In genomic region chr1:207026177-207026576, GRCh38 we compare ENCODE assay signal across 14 cellular contexts. TPM values are rescaled to one million over a fixed set of nuclear protein-coding genes. Genes with fewer than 3 reads are reported as not detected.
A peak's percentile ranks its signal among the peaks of the same experiment; 100 is the strongest.
DNase-seq lines count a peak whose midpoint lies in the region; ATAC-seq and TF ChIP-seq lines count a peak whose summit lies in the region.
"Had no signal": no experiment of that assay in that cellular context is flagged by ENCODE, and none has a peak within 500 bp of the region (broad histone marks: within the 10 kb centered on the region; RNA-seq: fewer than 3 reads in every experiment).

No MANE protein-coding gene starts in this region.

- H3K4me3 Mint-ChIP-seq in type B pancreatic cell (peak overlapping the region; percentile 95), H9 (no peak overlapping the region)
- H3K4me3 Mint-ChIP-seq in activated naive CD8-positive, alpha-beta T cell treated with anti-CD3 and anti-CD28 coated beads for 36 hours = no peak overlapping the region

- H4K20me1 ChIP-seq in mammary epithelial cell (ENCODE audit: insufficient read depth, low read length) = no peaks in the 10 kb centered on the region
- H4K20me1 ChIP-seq in H9 (ENCODE audit: control insufficient read depth, insufficient read depth, insufficient read length) = no peaks in the 10 kb centered on the region

- no peak for TF ChIP-seq CTCF in cardiac muscle cell (IDR thresholded peaks at IDR 0.05; ENCODE audit: low read depth, low read length)
- TF ChIP-seq CTCF in mammary epithelial cell (conservative IDR thresholded peaks at IDR 0.05 in 1 of 2, IDR thresholded peaks at IDR 0.05 in 1 of 2; ENCODE audit: extremely low read depth in 1 of 2, insufficient read depth in 1 of 2, low read depth in 1 of 2, low read length in 2 of 2) = no peak
- no peak for TF ChIP-seq CTCF in type B pancreatic cell (conservative IDR thresholded peaks at IDR 0.05)
- no peak for TF ChIP-seq CTCF in H9 (conservative IDR thresholded peaks at IDR 0.05)

- no peak overlapping the region for H4K91ac ChIP-seq in mesenchymal stem cell (ENCODE audit: low read length)
- no peak overlapping the region for H4K91ac ChIP-seq in H9 (ENCODE audit: insufficient read length, low read depth, low read length)

- in situ Hi-C loops in mammary epithelial cell (cut with MboI; ENCODE audit: low sequenced_read_pairs in 2 of 2) = no loop called here

- 8% methylated on average over 4 of the region's 4 CpGs for WGBS in mammary epithelial cell (ENCODE audit: low coverage, missing lambda C conversion rate)
- WGBS in mesenchymal stem cell = 63% methylated on average over 2 of the region's 4 CpGs
- no CpG with 5 or more reads among the region's 4 CpGs for WGBS in H9 (ENCODE audit: extremely low coverage, insufficient read length, low lambda C conversion rate)

- H3T11ph ChIP-seq in H9 (ENCODE audit: low read length) = no peak overlapping the region

- H3K4me1 ChIP-seq in cardiac muscle cell (ENCODE audit: low read depth) (peaks cover 47% of the 10 kb centered on the region), mammary epithelial cell (ENCODE audit: insufficient read depth, low read length) (peaks cover 80% of the 10 kb centered on the region), mesenchymal stem cell (ENCODE audit: control insufficient read depth, insufficient read depth, low read depth, low read length) (peaks cover 22% of the 10 kb centered on the region), H9 (ENCODE audit: insufficient read depth, low read length) (peaks cover 18% of the 10 kb centered on the region; the same call in 1 of the 2 replicates)

- CTCF ChIA-PET in mammary epithelial cell (lab: Charles Lee; ENCODE audit: low non-redundant PET) = no interaction called here

- peak overlapping the region; percentile 79 for H3K27ac ChIP-seq in cardiac muscle cell
- peak overlapping the region; percentile 100 for H3K27ac ChIP-seq in mammary epithelial cell (ENCODE audit: insufficient read depth, low read depth, low read length)
- peak overlapping the region; percentile 99 for H3K27ac ChIP-seq in mesenchymal stem cell (ENCODE audit: low read length, poor library complexity, severe bottlenecking)
- no peak overlapping the region for H3K27ac ChIP-seq in H9 (ENCODE audit: insufficient read length, low read depth, low read length)

- H4K8ac ChIP-seq in mesenchymal stem cell (ENCODE audit: low read length) (no peak overlapping the region), H9 (replicated peaks; ENCODE audit: insufficient read length, low read depth, low read length) (no peak overlapping the region)

- H3K23ac ChIP-seq in mesenchymal stem cell (ENCODE audit: low read length in 2 of 2) = no peak overlapping the region
- H3K23ac ChIP-seq in H9 (ENCODE audit: insufficient read length, low read depth, low read length) = no peak overlapping the region

- H2AFZ ChIP-seq in mammary epithelial cell (ENCODE audit: low read depth, low read length) (no peak overlapping the region), mesenchymal stem cell (ENCODE audit: low read depth, low read length) (no peak overlapping the region), H9 (ENCODE audit: low read length) (no peak overlapping the region)

- peaks cover 39% of the 10 kb centered on the region for H3K4me1 Mint-ChIP-seq in type B pancreatic cell (ENCODE audit: unreplicated experiment)
- peaks cover 30 to 36% of the 10 kb centered on the region in 2 experiments for H3K4me1 Mint-ChIP-seq in H9
- peaks cover 7% of the 10 kb centered on the region for H3K4me1 Mint-ChIP-seq in activated naive CD8-positive, alpha-beta T cell treated with anti-CD3 and anti-CD28 coated beads for 36 hours

- H3K14ac ChIP-seq in mesenchymal stem cell (ENCODE audit: low read length in 2 of 2) (no peak overlapping the region), H9 (ENCODE audit: insufficient read depth, low read length) (no peak overlapping the region)

- H3K27ac Mint-ChIP-seq in type B pancreatic cell (peak overlapping the region; percentile 100), H9 (no peak overlapping the region)
- no peak overlapping the region for H3K27ac Mint-ChIP-seq in activated naive CD8-positive, alpha-beta T cell treated with anti-CD3 and anti-CD28 coated beads for 36 hours

- H3K36me3 ChIP-seq in cardiac muscle cell (no peaks in the 10 kb centered on the region), mammary epithelial cell (ENCODE audit: insufficient read depth, low read length) (peaks cover 8% of the 10 kb centered on the region), mesenchymal stem cell (ENCODE audit: control insufficient read depth in 1 of 2, insufficient read depth in 2 of 2, low read depth in 1 of 2, low read length in 2 of 2) (no peaks in the 10 kb centered on the region)

- no peak for ATAC-seq in Right ventricle myocardium superior (ENCODE audit: poor library complexity)

- H3K9me3 Mint-ChIP-seq in type B pancreatic cell = no peaks in the 10 kb centered on the region
- no peaks in the 10 kb centered on the region for H3K9me3 Mint-ChIP-seq in H9
- H3K9me3 Mint-ChIP-seq in activated naive CD8-positive, alpha-beta T cell treated with anti-CD3 and anti-CD28 coated beads for 36 hours = no peaks in the 10 kb centered on the region

- H3K79me1 ChIP-seq in mesenchymal stem cell (replicated peaks; ENCODE audit: low read length, poor library complexity, severe bottlenecking) (no peaks in the 10 kb centered on the region), H9 (ENCODE audit: insufficient read depth, low read depth, low read length, poor library complexity, severe bottlenecking) (no peaks in the 10 kb centered on the region)

- H2AK5ac ChIP-seq in mesenchymal stem cell (ENCODE audit: low read length, severe bottlenecking) (peak overlapping the region; percentile 29), H9 (ENCODE audit: insufficient read length, low read length) (no peak overlapping the region)

- peaks cover 80% of the 10 kb centered on the region for H3K79me2 ChIP-seq in mammary epithelial cell (ENCODE audit: insufficient read depth, low read length)
- H3K79me2 ChIP-seq in H9 (ENCODE audit: insufficient read depth, low read length) = no peaks in the 10 kb centered on the region

- dilution Hi-C loops in mammary epithelial cell (cut with HindIII; ENCODE audit: low sequenced_read_pairs) = no loop called here

- BruUV-seq in mammary epithelial cell (replicated peaks; lab: Mats Ljungman, UMichigan) = no TSS peak

- peak overlapping the region; percentile 86 for H3K9ac ChIP-seq in mammary epithelial cell (ENCODE audit: insufficient read depth, low read length)
- no peak overlapping the region for H3K9ac ChIP-seq in mesenchymal stem cell (ENCODE audit: low read length)
- no peak overlapping the region for H3K9ac ChIP-seq in H9 (ENCODE audit: extremely low read depth, insufficient read length, low read length)

- H2BK120ac ChIP-seq in mesenchymal stem cell (ENCODE audit: low read depth, low read length) = peak overlapping the region; percentile 4
- no peak overlapping the region for H2BK120ac ChIP-seq in H9 (ENCODE audit: low read depth, low read length, poor library complexity, severe bottlenecking)

- no peak overlapping the region for H3K56ac ChIP-seq in H9 (ENCODE audit: insufficient read length, low read depth, low read length)

- H3K27me3 ChIP-seq in cardiac muscle cell (no peaks in the 10 kb centered on the region), mammary epithelial cell (ENCODE audit: insufficient read depth, low read length) (no peaks in the 10 kb centered on the region), mesenchymal stem cell (ENCODE audit: control insufficient read depth in 1 of 2, insufficient read depth in 1 of 2, low read length in 2 of 2) (peaks cover 0 to 2% of the 10 kb centered on the region in 2 experiments), H9 (ENCODE audit: insufficient read depth, low read length) (no peaks in the 10 kb centered on the region)

- intact Hi-C loops in Right ventricle myocardium superior (cut with DNase I) = no loop called here
- intact Hi-C loops in mammary epithelial cell (cut with micrococcal nuclease) = no loop called here

- peak overlapping the region in 1 of 2 experiments; percentile 40 for H2BK12ac ChIP-seq in mesenchymal stem cell (ENCODE audit: low read length in 2 of 2)
- no peak overlapping the region for H2BK12ac ChIP-seq in H9 (ENCODE audit: insufficient read length, low read depth, low read length)

- H2BK5ac ChIP-seq in mesenchymal stem cell (ENCODE audit: low read depth, low read length, poor library complexity, severe bottlenecking) (peak overlapping the region; percentile 48), H9 (ENCODE audit: insufficient read length, low read length) (no peak overlapping the region)

- H3K9me3 ChIP-seq in cardiac muscle cell (ENCODE audit: low read depth) (no peaks in the 10 kb centered on the region), mammary epithelial cell (replicated peaks; ENCODE audit: insufficient read depth, low read length) (no peaks in the 10 kb centered on the region), mesenchymal stem cell (ENCODE audit: control insufficient read depth, low read length) (no peaks in the 10 kb centered on the region), H9 (ENCODE audit: control insufficient read depth, low read depth, low read length) (no peaks in the 10 kb centered on the region)

- no peak for DNase-seq in cardiac muscle cell (ENCODE audit: low read depth in 1 of 2, low spot score in 1 of 2)
- no peak for DNase-seq in Right ventricle myocardium superior
- DNase-seq in mammary epithelial cell = peak; percentile 62
- DNase-seq in mesenchymal stem cell = no peak
- no peak for DNase-seq in type B pancreatic cell (ENCODE audit: extremely low spot score, unreplicated experiment)
- DNase-seq in RKO (ENCODE audit: low spot score) = no peak
- DNase-seq in H9 = no peak
- DNase-seq in activated naive CD8-positive, alpha-beta T cell treated with anti-CD3 and anti-CD28 coated beads for 36 hours = no peak
- DNase-seq: 8988T; activated CD8-positive, alpha-beta memory T cell treated with anti-CD3 and anti-CD28 coated beads, Interleukin-2, amount 50 U/mL, for 48 hours; amygdala; Kasumi-1; stimulated activated naive CD4-positive, alpha-beta T cell treated with Interleukin-2 at 50 U/mL for 16 hours had no signal

- no peak overlapping the region for H4K5ac ChIP-seq in H9 (ENCODE audit: insufficient read length, low read depth, low read length)

- no peak overlapping the region for H2BK15ac ChIP-seq in mesenchymal stem cell (ENCODE audit: low read depth, poor library complexity, severe bottlenecking)
- no peak overlapping the region for H2BK15ac ChIP-seq in H9 (ENCODE audit: low read depth, low read length)

- H3K23me2 ChIP-seq in H9 (ENCODE audit: insufficient read length, low read depth, low read length, poor library complexity, severe bottlenecking) = no peaks in the 10 kb centered on the region

- H3K27me3 Mint-ChIP-seq in type B pancreatic cell (peaks cover 11% of the 10 kb centered on the region), H9 (ENCODE audit: low read depth) (no peaks in the 10 kb centered on the region)
- H3K27me3 Mint-ChIP-seq in activated naive CD8-positive, alpha-beta T cell treated with anti-CD3 and anti-CD28 coated beads for 36 hours = peaks cover 36% of the 10 kb centered on the region

- H3K4ac ChIP-seq in mesenchymal stem cell (ENCODE audit: low read depth in 1 of 2, low read length in 2 of 2) (no peak overlapping the region), H9 (ENCODE audit: low read depth, low read length) (no peak overlapping the region)

- H3K18ac ChIP-seq in mesenchymal stem cell (ENCODE audit: low read depth in 1 of 2, low read length in 2 of 2) (no peak overlapping the region), H9 (ENCODE audit: insufficient read length, low read depth, low read length) (no peak overlapping the region)

- H3K36me3 Mint-ChIP-seq in type B pancreatic cell = peaks cover 12% of the 10 kb centered on the region
- peaks cover 0 to 2% (median 0%) of the 10 kb centered on the region in 3 experiments; a peak in 2 of 7 replicates for H3K36me3 Mint-ChIP-seq in H9 (ENCODE audit: insufficient read depth in 1 of 3, low read depth in 3 of 3)
- no peaks in the 10 kb centered on the region for H3K36me3 Mint-ChIP-seq in activated naive CD8-positive, alpha-beta T cell treated with anti-CD3 and anti-CD28 coated beads for 36 hours

- H3K4me2 ChIP-seq in mammary epithelial cell (ENCODE audit: insufficient read depth, low read depth, low read length) (peak overlapping the region; percentile 56), mesenchymal stem cell (ENCODE audit: low read length, poor library complexity, severe bottlenecking) (no peak overlapping the region), H9 (ENCODE audit: insufficient read depth, insufficient read length, low read length) (no peak overlapping the region)

- no peak overlapping the region for H2BK20ac ChIP-seq in H9 (ENCODE audit: low read depth, low read length, poor library complexity, severe bottlenecking)

- H3K4me3 ChIP-seq in cardiac muscle cell (no peak overlapping the region), mammary epithelial cell (replicated peaks in 1 of 3; ENCODE audit: insufficient read depth in 1 of 3, low read depth in 2 of 3, low read length in 3 of 3) (no peak overlapping the region), mesenchymal stem cell (ENCODE audit: insufficient read depth in 1 of 2, low read depth in 1 of 2, low read length in 2 of 2) (no peak overlapping the region)

RNA-seq across cellular contexts. Expression of gene C1orf116, which starts 6.4 kb away (rescaled TPM):
- total RNA-seq in cardiac muscle cell = 0.21 TPM in 2 replicates
- 0.29 TPM in 1 of 2 replicates, not detected in the other for polyA plus RNA-seq in cardiac muscle cell
- total RNA-seq in Right ventricle myocardium superior = 0.81 TPM
- 100 to 1,000 TPM in 1 of 2 donors, 10 to 100 TPM in 1; 94.0 to 129 TPM for total RNA-seq in mammary epithelial cell
- 47.0 TPM for polyA plus RNA-seq in mammary epithelial cell
- polyA minus RNA-seq in mammary epithelial cell = 110 TPM
- 0.01 TPM for polyA plus RNA-seq in mesenchymal stem cell (2013, experiment 1 of 2)
- 0.01 TPM for polyA plus RNA-seq in mesenchymal stem cell (2013, experiment 2 of 2)
- total RNA-seq in type B pancreatic cell (ENCODE audit: low replicate concordance) = 50.4 and 108 TPM in 2 replicates
- total RNA-seq in H9 (2021) = 0.48 and 0.55 TPM in 2 replicates
- total RNA-seq in activated naive CD8-positive, alpha-beta T cell treated with anti-CD3 and anti-CD28 coated beads for 36 hours = under 1 TPM in 1 of 2 experiments, not detected in 1; 0.08 TPM
- polyA plus RNA-seq: neural cell had no signal

RNA-seq across cellular contexts. Expression of gene YOD1, which starts 24.8 kb away (rescaled TPM):
- total RNA-seq in cardiac muscle cell = 6.8 and 8.8 TPM in 2 replicates
- 3.8 and 4.3 TPM in 2 replicates for polyA plus RNA-seq in cardiac muscle cell
- total RNA-seq in Right ventricle myocardium superior = 4.0 TPM
- 10 to 100 TPM in 1 of 2 donors, 1 to 10 TPM in 1; 9.0 to 19.7 TPM for total RNA-seq in mammary epithelial cell
- 2.3 TPM for polyA plus RNA-seq in mammary epithelial cell
- 6.5 TPM for polyA minus RNA-seq in mammary epithelial cell
- polyA plus RNA-seq in mesenchymal stem cell (2013, experiment 1 of 2) = 2.7 TPM
- polyA plus RNA-seq in mesenchymal stem cell (2013, experiment 2 of 2) = 2.7 TPM
- 12.3 and 15.0 TPM in 2 replicates for total RNA-seq in type B pancreatic cell (ENCODE audit: low replicate concordance)
- 8.6 and 9.4 TPM in 2 replicates for total RNA-seq in H9 (2021)
- total RNA-seq in activated naive CD8-positive, alpha-beta T cell treated with anti-CD3 and anti-CD28 coated beads for 36 hours = 10 to 100 TPM; 10.8 to 10.9 TPM

RNA-seq across cellular contexts. Expression of gene PFKFB2, which starts 26.9 kb away (rescaled TPM):
- total RNA-seq in cardiac muscle cell = 3.6 and 5.7 TPM in 2 replicates
- polyA plus RNA-seq in cardiac muscle cell = 3.6 and 6.0 TPM in 2 replicates
- total RNA-seq in Right ventricle myocardium superior = 77.9 TPM
- 10 to 100 TPM; 34.4 to 38.7 TPM for total RNA-seq in mammary epithelial cell
- 6.5 TPM for polyA plus RNA-seq in mammary epithelial cell
- 51.3 TPM for polyA minus RNA-seq in mammary epithelial cell
- 3.6 TPM for polyA plus RNA-seq in mesenchymal stem cell (2013, experiment 1 of 2)
- polyA plus RNA-seq in mesenchymal stem cell (2013, experiment 2 of 2) = 3.4 TPM
- 18.7 and 31.4 TPM in 2 replicates for total RNA-seq in type B pancreatic cell (ENCODE audit: low replicate concordance)
- 13.2 and 14.6 TPM in 2 replicates for total RNA-seq in H9 (2021)
- 1 to 10 TPM; 3.9 to 5.2 TPM for total RNA-seq in activated naive CD8-positive, alpha-beta T cell treated with anti-CD3 and anti-CD28 coated beads for 36 hours

RNA-seq across cellular contexts. Expression of gene FCAMR, which starts 55.9 kb away (rescaled TPM):
- total RNA-seq in cardiac muscle cell = not detected in 2 replicates
- polyA plus RNA-seq in cardiac muscle cell = not detected in 2 replicates
- total RNA-seq in Right ventricle myocardium superior = not detected
- not detected for total RNA-seq in mammary epithelial cell
- polyA plus RNA-seq in mammary epithelial cell = not detected
- not detected for polyA minus RNA-seq in mammary epithelial cell
- polyA plus RNA-seq in mesenchymal stem cell (2013, experiment 1 of 2) = not detected
- not detected for polyA plus RNA-seq in mesenchymal stem cell (2013, experiment 2 of 2)
- not detected in 2 replicates for total RNA-seq in type B pancreatic cell (ENCODE audit: low replicate concordance)
- total RNA-seq in H9 (2021) = not detected in 2 replicates
- not detected for total RNA-seq in activated naive CD8-positive, alpha-beta T cell treated with anti-CD3 and anti-CD28 coated beads for 36 hours
- polyA plus RNA-seq: neural cell had no signal

Comparison
In these comparisons a context has a peak if more than half of its experiments do, and no peak if none do; other contexts are left out.
1. RNA of gene C1orf116, which starts 6.4 kb away (total RNA-seq): 94.0 to 129 TPM in mammary epithelial cell and 50.4 to 108 TPM in type B pancreatic cell; 0.81 TPM in Right ventricle myocardium superior (single experiment), 0.48 to 0.55 TPM in H9, 0.21 TPM in cardiac muscle cell and 0.08 TPM in activated naive CD8-positive, alpha-beta T cell treated with anti-CD3 and anti-CD28 coated beads for 36 hours; every median in the first group is over 10 times any median in the second.